In genomic region chr1:154158307-154159125, GRCh38 we compare ENCODE assay signal across 1 cellular context.
A peak's percentile ranks its signal among the peaks of the same experiment; 100 is the strongest.
TF ChIP-seq lines count a peak whose summit lies in the region.

No MANE protein-coding gene starts in this region.

TF ChIP-seq in GM12878, 131 proteins besides CTCF, POLR2A, EP300 and RAD21 (continues in another document):
- peak; percentile 99 for TF ChIP-seq SPI1 (IDR thresholded peaks at IDR 0.05; ENCODE audit: borderline replicate concordance, insufficient read depth, low read depth, low read length)
- peak; percentile 64 for TF ChIP-seq IRF4 (IDR thresholded peaks at IDR 0.05; ENCODE audit: low read depth, low read length)
- TF ChIP-seq ZNF24 (IDR thresholded peaks at IDR 0.05) = no peak
- no peak for TF ChIP-seq CEBPB (IDR thresholded peaks at IDR 0.05; ENCODE audit: borderline replicate concordance in 1 of 2, low read depth in 2 of 2, low read length in 2 of 2)
- peak; percentile 66; the same call in 1 of the 2 replicates for TF ChIP-seq DPF2 (IDR thresholded peaks at IDR 0.05)
- TF ChIP-seq ZBTB11 (CRISPR knock-in tag; IDR thresholded peaks at IDR 0.05) = no peak
- no peak for TF ChIP-seq HDGF (IDR thresholded peaks at IDR 0.05)
- TF ChIP-seq CHD2 (IDR thresholded peaks at IDR 0.05; ENCODE audit: borderline replicate concordance, low read depth, low read length) = no peak
- TF ChIP-seq EZH2 (IDR thresholded peaks at IDR 0.05; ENCODE audit: borderline replicate concordance, control insufficient read depth, low read depth, low read length) = no peak
- TF ChIP-seq CREB1 (IDR thresholded peaks at IDR 0.05; ENCODE audit: low read depth) = 0 out of 2 replicates have a peak, but pooled peaks have one; percentile 4
- no peak for TF ChIP-seq PBX3 (IDR thresholded peaks at IDR 0.05; ENCODE audit: insufficient replicate concordance, low read depth, low read length)
- peak; percentile 24; the same call in 1 of the 2 replicates for TF ChIP-seq RELB (IDR thresholded peaks at IDR 0.05; ENCODE audit: low read depth)
- no peak for TF ChIP-seq NBN (IDR thresholded peaks at IDR 0.05)
- peak; percentile 19; the same call in 1 of the 2 replicates for TF ChIP-seq CBFB (IDR thresholded peaks at IDR 0.05; ENCODE audit: low read depth)
- peak; percentile 34; the same call in 1 of the 2 replicates for TF ChIP-seq NFIC (IDR thresholded peaks at IDR 0.05; ENCODE audit: low read depth, low read length)
- no peak for TF ChIP-seq ZNF687 (IDR thresholded peaks at IDR 0.05)
- TF ChIP-seq TCF7 (IDR thresholded peaks at IDR 0.05; ENCODE audit: borderline replicate concordance) = no peak
- TF ChIP-seq POU2F2 (IDR thresholded peaks at IDR 0.05; ENCODE audit: borderline replicate concordance, low read depth, low read length) = peak; percentile 48; the same call in 1 of the 3 replicates
- peak; percentile 11 for TF ChIP-seq MEF2B (IDR thresholded peaks at IDR 0.05; ENCODE audit: partially characterized antibody, poor library complexity, severe bottlenecking)
- no peak for TF ChIP-seq ETV6 (conservative IDR thresholded peaks at IDR 0.05 in 1 of 2, IDR thresholded peaks at IDR 0.05 in 1 of 2; ENCODE audit: borderline replicate concordance in 1 of 2, low read depth in 1 of 2)
- no peak for TF ChIP-seq ASH2L (IDR thresholded peaks at IDR 0.05; ENCODE audit: borderline replicate concordance, low read depth)
- TF ChIP-seq PML (IDR thresholded peaks at IDR 0.05; ENCODE audit: low read length) = no peak
- peak; percentile 86 for TF ChIP-seq EED (IDR thresholded peaks at IDR 0.05; ENCODE audit: low read depth)
- no peak for TF ChIP-seq BCL11A (IDR thresholded peaks at IDR 0.05; ENCODE audit: low read depth, low read length)
- peak; percentile 42; the same call in 1 of the 2 replicates for TF ChIP-seq JUNB (IDR thresholded peaks at IDR 0.05)
- TF ChIP-seq IKZF1 (conservative IDR thresholded peaks at IDR 0.05) = peak; percentile 71
- no peak for TF ChIP-seq NRF1 (conservative IDR thresholded peaks at IDR 0.05; ENCODE audit: low read depth, low read length)
- no peak for TF ChIP-seq RFX5 (IDR thresholded peaks at IDR 0.05; ENCODE audit: low read depth, low read length)
- no peak for TF ChIP-seq PKNOX1 (IDR thresholded peaks at IDR 0.05)
- TF ChIP-seq RELA (IDR thresholded peaks at IDR 0.05; ENCODE audit: borderline replicate concordance, partially characterized antibody) = no peak
- no peak for TF ChIP-seq KLF5 (IDR thresholded peaks at IDR 0.05; ENCODE audit: partially characterized antibody)
- TF ChIP-seq MTA3 (IDR thresholded peaks at IDR 0.05; ENCODE audit: borderline replicate concordance, low read length) = peak; percentile 60; the same call in 1 of the 2 replicates
- no peak for TF ChIP-seq NR2C2 (IDR thresholded peaks at IDR 0.05; ENCODE audit: borderline replicate concordance, control insufficient read depth, insufficient read length, low read depth)
- TF ChIP-seq RUNX3 (IDR thresholded peaks at IDR 0.05; ENCODE audit: low read length) = peak; percentile 78
- TF ChIP-seq BMI1 (IDR thresholded peaks at IDR 0.05; ENCODE audit: borderline replicate concordance) = 0 out of 2 replicates have a peak, but pooled peaks have one; percentile 42
- TF ChIP-seq ELK1 (IDR thresholded peaks at IDR 0.05; ENCODE audit: low read depth, low read length) = no peak
- peak; percentile 47; the same call in 1 of the 2 replicates for TF ChIP-seq BACH1 (IDR thresholded peaks at IDR 0.05; ENCODE audit: borderline replicate concordance)
- no peak for TF ChIP-seq ZBTB4 (CRISPR knock-in tag; IDR thresholded peaks at IDR 0.05)
- no peak for TF ChIP-seq USF2 (IDR thresholded peaks at IDR 0.05; ENCODE audit: borderline replicate concordance, low read depth, low read length)
- TF ChIP-seq SKIL (IDR thresholded peaks at IDR 0.05; ENCODE audit: low read depth, poor library complexity, severe bottlenecking) = no peak
- no peak for TF ChIP-seq ATF7 (IDR thresholded peaks at IDR 0.05; ENCODE audit: low read depth)
- TF ChIP-seq CHD1 (IDR thresholded peaks at IDR 0.05; ENCODE audit: low read depth, low read length) = no peak
